Comparison of ENCODE assay signal across 8 cellular contexts in genomic region chr6:13327691-13328075, GRCh38. TPM values are rescaled to one million over a fixed set of nuclear protein-coding genes. Genes with fewer than 3 reads are reported as not detected.
DNase-seq lines count a peak whose midpoint lies in the region; ATAC-seq and TF ChIP-seq lines count a peak whose summit lies in the region.

No MANE protein-coding gene starts in this region.

- peak overlapping the region; percentile 95 for H3K27ac ChIP-seq in CD4-positive, alpha-beta T cell (ENCODE audit: low read depth, low read length)
- H3K27ac ChIP-seq in tibial artery, result peak overlapping the region; percentile 83

- POLR2A ChIA-PET in CD4-positive, alpha-beta T cell (lab: Charles Lee), result interaction anchor here (0.6 to 2.9 kb wide), 9 partner anchors 8 to 486 kb away, joined by 3 to 27 read pairs (median 4); partner anchors contain the start of genes GFOD1, MCUR1, NOL7 and SIRT5
- POLR2A ChIA-PET in activated naive CD8-positive, alpha-beta T cell treated with anti-CD3 and anti-CD28 coated beads, Interleukin-2, amount 10 ng/mL, durations not matched to agents 7 days and 5 days (lab: Charles Lee), result interaction anchor here (1.0 to 2.8 kb wide), 14 partner anchors 7 to 487 kb away, joined by 3 to 36 read pairs (median 7); partner anchors contain the start of genes GFOD1, MCUR1, NOL7 and SIRT5

- peak; percentile 11 for ATAC-seq in CD4-positive, alpha-beta T cell (ENCODE audit: poor library complexity)
- ATAC-seq in HG03097 (IDR thresholded peaks at IDR 0.05; ENCODE audit: low FRiP score, unreplicated experiment), result peak; percentile 11
- ATAC-seq in activated naive CD8-positive, alpha-beta T cell treated with anti-CD3 and anti-CD28 coated beads, Interleukin-2, amount 10 ng/mL, durations not matched to agents 7 days and 5 days (ENCODE audit: low read depth), result peak; percentile 2
- no peak for ATAC-seq in HG03025 (IDR thresholded peaks at IDR 0.05; ENCODE audit: low FRiP score, unreplicated experiment)

- peak overlapping the region; percentile 97 for H3K4me3 Mint-ChIP-seq in CD4-positive, alpha-beta T cell
- H3K4me3 Mint-ChIP-seq in activated naive CD8-positive, alpha-beta T cell treated with anti-CD3 and anti-CD28 coated beads, Interleukin-2, amount 10 ng/mL, durations not matched to agents 7 days and 5 days, result peak overlapping the region; percentile 93

- peak overlapping the region; percentile 99 for H3K27ac Mint-ChIP-seq in CD4-positive, alpha-beta T cell
- H3K27ac Mint-ChIP-seq in activated naive CD8-positive, alpha-beta T cell treated with anti-CD3 and anti-CD28 coated beads, Interleukin-2, amount 10 ng/mL, durations not matched to agents 7 days and 5 days, result peak overlapping the region; percentile 91

- no peaks in the 10 kb centered on the region for H3K9me3 ChIP-seq in CD4-positive, alpha-beta T cell (ENCODE audit: control insufficient read depth, low read length)
- H3K9me3 ChIP-seq in tibial artery, result no peaks in the 10 kb centered on the region

- DNase-seq in CD4-positive, alpha-beta T cell, result no peak
- no peak for DNase-seq in activated naive CD8-positive, alpha-beta T cell treated with anti-CD3 and anti-CD28 coated beads, Interleukin-2, amount 10 ng/mL, durations not matched to agents 7 days and 5 days
- DNase-seq in left kidney (ENCODE audit: low read depth, low spot score) (peak; percentile 58), tibial artery (no peak), NCI-H128 (lab: John Stamatoyannopoulos, UW; ENCODE audit: unreplicated experiment) (no peak)
- DNase-seq in stimulated activated CD4-positive, alpha-beta T cell treated with anti-CD3 and anti-CD28 coated beads, Interleukin-15, amount 100 ng/mL, for 24 hours, result no peak

- CTCF ChIA-PET in CD4-positive, alpha-beta T cell (lab: Charles Lee), result interaction anchor here (1.7 kb wide), 1 partner anchor 288 kb away, joined by 9 read pairs; the partner anchor contains the start of gene NOL7

- peaks cover 47% of the 10 kb centered on the region for H3K36me3 Mint-ChIP-seq in CD4-positive, alpha-beta T cell (ENCODE audit: low read depth)
- H3K36me3 Mint-ChIP-seq in activated naive CD8-positive, alpha-beta T cell treated with anti-CD3 and anti-CD28 coated beads, Interleukin-2, amount 10 ng/mL, durations not matched to agents 7 days and 5 days, result peaks cover 6% of the 10 kb centered on the region

- no peaks in the 10 kb centered on the region for H3K9me3 Mint-ChIP-seq in CD4-positive, alpha-beta T cell
- H3K9me3 Mint-ChIP-seq in activated naive CD8-positive, alpha-beta T cell treated with anti-CD3 and anti-CD28 coated beads, Interleukin-2, amount 10 ng/mL, durations not matched to agents 7 days and 5 days, result no peaks in the 10 kb centered on the region

- peak overlapping the region; percentile 72 to 75 for H3K4me3 ChIP-seq in tibial artery

- H3K27me3 Mint-ChIP-seq in CD4-positive, alpha-beta T cell, result no peaks in the 10 kb centered on the region
- H3K27me3 Mint-ChIP-seq in activated naive CD8-positive, alpha-beta T cell treated with anti-CD3 and anti-CD28 coated beads, Interleukin-2, amount 10 ng/mL, durations not matched to agents 7 days and 5 days, result no peaks in the 10 kb centered on the region

- intact Hi-C loops in CD4-positive, alpha-beta T cell (cut with DNase I, micrococcal nuclease), result loop anchor here (2.0 to 10.0 kb wide), 6 partner anchors 247 to 1783 kb away; partner anchors contain the start of genes RANBP9 (in 2 of the 2), HIVEP1 (in 1 of the 2), NOL7 (in 1 of the 2) and SIRT5 (in 1 of the 2)
- intact Hi-C loops in tibial artery (cut with DNase I; ENCODE audit: low total_unique reads), result no loop called here

- peaks cover 7 to 31% (median 21%) of the 10 kb centered on the region in 3 donors for H3K36me3 ChIP-seq in tibial artery

- H3K27me3 ChIP-seq in CD4-positive, alpha-beta T cell (ENCODE audit: control insufficient read depth, insufficient read depth, low read length), result no peaks in the 10 kb centered on the region
- no peaks in the 10 kb centered on the region for H3K27me3 ChIP-seq in tibial artery

- peaks cover 0 to 20% (median 11%) of the 10 kb centered on the region in 4 donors for H3K4me1 ChIP-seq in tibial artery

- no peak for TF ChIP-seq CTCF in CD4-positive, alpha-beta T cell (IDR thresholded peaks at IDR 0.05)
- TF ChIP-seq CTCF in tibial artery (IDR thresholded peaks at IDR 0.05), result no peak

- peaks cover 38% of the 10 kb centered on the region for H3K4me1 Mint-ChIP-seq in CD4-positive, alpha-beta T cell (ENCODE audit: low read depth)
- peaks cover 20% of the 10 kb centered on the region for H3K4me1 Mint-ChIP-seq in activated naive CD8-positive, alpha-beta T cell treated with anti-CD3 and anti-CD28 coated beads, Interleukin-2, amount 10 ng/mL, durations not matched to agents 7 days and 5 days

RNA-seq across cellular contexts. Expression of gene TBC1D7, which starts 0.7 kb away (rescaled TPM):
- 10 to 100 TPM; 10.2 to 12.3 TPM for total RNA-seq in CD4-positive, alpha-beta T cell
- total RNA-seq in activated naive CD8-positive, alpha-beta T cell treated with anti-CD3 and anti-CD28 coated beads, Interleukin-2, amount 10 ng/mL, durations not matched to agents 7 days and 5 days, result 10 to 100 TPM; 19.0 to 23.5 TPM
